8 cellular contexts compared by ENCODE assay signal in the genomic region with DNA sequence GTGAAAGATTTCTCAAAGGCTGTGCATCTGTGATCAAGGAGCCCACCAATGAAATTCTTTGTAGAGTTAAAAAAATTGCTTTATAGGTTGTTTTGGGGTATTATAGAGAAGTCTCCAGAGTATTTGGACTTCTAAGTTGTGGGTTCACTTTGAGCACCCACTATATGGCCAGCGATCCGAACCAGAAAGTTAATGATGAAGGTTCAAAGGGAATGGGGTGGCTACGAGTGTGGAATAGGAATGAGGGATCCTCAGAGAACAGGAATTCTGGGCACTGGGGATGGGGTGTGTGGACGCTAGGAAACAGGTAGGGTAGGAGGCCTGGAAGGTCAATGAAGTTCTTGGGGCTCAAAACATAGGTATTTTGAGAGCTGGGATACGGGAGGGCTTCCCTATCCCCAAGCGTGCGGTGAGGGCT. TPM values are rescaled to one million over a fixed set of nuclear protein-coding genes. Genes with fewer than 3 reads are reported as not detected.
A peak's percentile ranks its signal among the peaks of the same experiment; 100 is the strongest.
DNase-seq lines count a peak whose midpoint lies in the region; ATAC-seq and TF ChIP-seq lines count a peak whose summit lies in the region.

No MANE protein-coding gene starts in this region.

- TF ChIP-seq CTCF in AG10803 (conservative IDR thresholded peaks at IDR 0.05; ENCODE audit: low read length) (no peak), choroid plexus epithelial cell (conservative IDR thresholded peaks at IDR 0.05; ENCODE audit: low read depth, low read length) (no peak)

- H3K4me3 ChIP-seq in AG10803 (ENCODE audit: low read length): peak overlapping the region; percentile 72
- H3K4me3 ChIP-seq in Jurkat, Clone E6-1 (ENCODE audit: low read length): peak overlapping the region; percentile 88
- peak overlapping the region; percentile 75 for H3K4me3 ChIP-seq in choroid plexus epithelial cell (ENCODE audit: low read depth, low read length)

- H3K36me3 Mint-ChIP-seq in naive B cell: peaks cover 5 to 8% of the 10 kb centered on the region in 2 donors

- peak overlapping the region; percentile 93 to 99 (median 98) for H3K4me3 Mint-ChIP-seq in naive B cell

- H3K4me1 Mint-ChIP-seq in naive B cell: peaks cover 52 to 60% (median 52%) of the 10 kb centered on the region in 3 donors

- no peaks in the 10 kb centered on the region for H3K9me3 Mint-ChIP-seq in naive B cell

- no peak for DNase-seq in AG10803 (ENCODE audit: low read depth)
- DNase-seq in Jurkat, Clone E6-1 (ENCODE audit: low read depth, low spot score): no peak
- no peak for DNase-seq in choroid plexus epithelial cell (ENCODE audit: low read depth)
- DNase-seq in naive B cell: no peak
- no peak for DNase-seq in 8988T
- DNase-seq in NCI-H2107 (lab: John Stamatoyannopoulos, UW): no peak
- no peak for DNase-seq in NCI-H446 treated with DMSO at 0.1 percent for 48 hours (lab: John Stamatoyannopoulos, UW)

- no peaks in the 10 kb centered on the region for H3K27me3 Mint-ChIP-seq in naive B cell

- ATAC-seq in naive B cell (ENCODE audit: low read depth in 2 of 2): no peak
- no peak for ATAC-seq in GM21423 (IDR thresholded peaks at IDR 0.05; ENCODE audit: unreplicated experiment)

- peak overlapping the region; percentile 61 to 99 (median 96) for H3K27ac Mint-ChIP-seq in naive B cell

RNA-seq across cellular contexts. Expression of a gene that starts 0.8 kb away (rescaled TPM):
- 22.4 TPM for polyA plus RNA-seq in Jurkat, Clone E6-1 (2012; ENCODE audit: insufficient read depth, insufficient read length)
- 1 to 10 TPM; 2.8 to 4.6 (median 3.7) TPM for polyA plus RNA-seq in naive B cell (ENCODE audit: low read depth in 6 of 6)

RNA-seq across cellular contexts. Expression of a gene that starts 39.9 kb away (rescaled TPM):
- not detected for polyA plus RNA-seq in Jurkat, Clone E6-1 (2012; ENCODE audit: insufficient read depth, insufficient read length)
- polyA plus RNA-seq in naive B cell (ENCODE audit: low read depth in 6 of 6): not detected

RNA-seq across cellular contexts. Expression of a gene that starts 59.1 kb away (rescaled TPM):
- polyA plus RNA-seq in Jurkat, Clone E6-1 (2012; ENCODE audit: insufficient read depth, insufficient read length): not detected
- polyA plus RNA-seq in naive B cell (ENCODE audit: low read depth in 6 of 6): 1 to 10 TPM in 3 of 6 donors, under 1 TPM in 3; 0.38 to 4.3 (median 1.5) TPM
